ENCODE assay signal across 30 cellular contexts in the genomic region with DNA sequence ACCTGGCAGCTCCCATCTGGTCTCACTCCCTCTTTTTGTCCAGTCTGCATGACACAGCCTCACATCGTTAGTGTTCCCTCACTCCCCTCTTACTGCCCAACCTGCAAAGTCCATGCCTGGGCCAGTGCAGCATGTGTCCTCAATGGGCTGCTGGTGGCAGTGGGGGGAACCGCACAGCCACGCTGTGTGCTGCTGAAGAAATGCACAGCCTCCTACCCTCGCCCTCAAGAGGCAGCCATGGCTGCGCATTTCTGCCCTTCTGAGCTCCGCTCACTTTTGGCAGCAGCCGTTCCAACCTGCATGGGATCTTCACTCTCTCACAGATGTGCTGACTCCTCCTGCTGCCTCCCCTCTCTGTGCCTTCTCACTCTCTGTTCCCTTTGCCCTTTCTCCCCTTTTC.
DNase-seq lines count a peak whose midpoint lies in the region; ATAC-seq and TF ChIP-seq lines count a peak whose summit lies in the region.
"Had no signal": no experiment of that assay in that cellular context is flagged by ENCODE, and none has a peak within 500 bp of the region (broad histone marks: within the 10 kb centered on the region; RNA-seq: fewer than 3 reads in every experiment).

No MANE protein-coding gene starts in this region.

- H3K9me3 ChIP-seq in gastroesophageal sphincter (no peaks in the 10 kb centered on the region), gastrocnemius medialis (no peaks in the 10 kb centered on the region), vagina (no peaks in the 10 kb centered on the region)
- H3K9me3 ChIP-seq: BLaER1 treated with 17β-estradiol and CSF1 and Interleukin-3, amounts not matched to agents 10 nM and 100 nM; lower lobe of right lung; sigmoid colon; stomach; transverse colon had no signal

- ATAC-seq in stimulated activated naive CD8-positive, alpha-beta T cell treated with anti-CD3 and anti-CD28 coated beads, Interleukin-15, amount 100 ng/mL, for 72 hours: peak; percentile 29
- ATAC-seq in stimulated activated naive CD8-positive, alpha-beta T cell treated with anti-CD3 and anti-CD28 coated beads, Interleukin-15, Interleukin-2, amounts not matched to agents 100 U/mL and 50 U/mL, for 24 hours: no peak
- no peak for ATAC-seq in gastroesophageal sphincter
- no peak for ATAC-seq in gastrocnemius medialis
- no peak for ATAC-seq in HG02678 (IDR thresholded peaks at IDR 0.05; ENCODE audit: unreplicated experiment)
- no peak for ATAC-seq in HG02840 (IDR thresholded peaks at IDR 0.05; ENCODE audit: low FRiP score, unreplicated experiment)
- ATAC-seq: activated T-helper 17 cell treated with anti-CD3 and anti-CD28 coated beads, Interleukin-2, amount 50 U/mL, for 72 hours; lower lobe of right lung had no signal

- 98 to 100% methylated on average over 1 to 6 of the region's 7 CpGs for WGBS in gastroesophageal sphincter (ENCODE audit: low coverage in 1 of 2), 2 donors

- no peak for TF ChIP-seq EP300 in gastroesophageal sphincter (IDR thresholded peaks at IDR 0.05)

- no peak overlapping the region for H3K27ac Mint-ChIP-seq in stimulated activated naive CD8-positive, alpha-beta T cell treated with anti-CD3 and anti-CD28 coated beads, Interleukin-15, amount 100 ng/mL, for 72 hours
- H3K27ac Mint-ChIP-seq: activated CD4-positive, alpha-beta memory T cell treated with anti-CD3 and anti-CD28 coated beads for 36 hours; activated naive CD4-positive, alpha-beta T cell treated with anti-CD3 and anti-CD28 coated beads, Interleukin-2, amount 50 U/mL, for 24 hours; activated T-helper 17 cell treated with anti-CD3 and anti-CD28 coated beads, Interleukin-2, amount 50 U/mL, for 72 hours; dendritic cell treated with granulocyte-macrophage colony-stimulating factor and Interleukin-4, amounts not matched to agents 40 ng/mL and 50 ng/mL, for 4 days; T-helper 1 cell treated with Interleukin-12 subunit alpha and Interleukin-12 subunit beta and Interleukin-4 antibody, amounts not matched to agents 30 μg/mL and 1 μg/mL, for 36 hours had no signal

- H3K36me3 ChIP-seq in gastroesophageal sphincter (no peaks in the 10 kb centered on the region), gastrocnemius medialis (no peaks in the 10 kb centered on the region), vagina (no peaks in the 10 kb centered on the region)
- H3K36me3 ChIP-seq: BLaER1 treated with 17β-estradiol and CSF1 and Interleukin-3, amounts not matched to agents 10 nM and 100 nM; cardiac muscle cell; lower lobe of right lung; sigmoid colon; stomach had no signal

- intact Hi-C loops in gastrocnemius medialis (cut with DNase I; ENCODE audit: low total_unique reads): no loop called here
- intact Hi-C loops in vagina (cut with DNase I): no loop called here

- H3K9me3 Mint-ChIP-seq in stimulated activated naive CD8-positive, alpha-beta T cell treated with anti-CD3 and anti-CD28 coated beads, Interleukin-15, amount 100 ng/mL, for 72 hours: no peaks in the 10 kb centered on the region
- H3K9me3 Mint-ChIP-seq: activated CD4-positive, alpha-beta memory T cell treated with anti-CD3 and anti-CD28 coated beads for 36 hours; activated naive CD4-positive, alpha-beta T cell treated with anti-CD3 and anti-CD28 coated beads, Interleukin-2, amount 50 U/mL, for 24 hours; activated T-helper 17 cell treated with anti-CD3 and anti-CD28 coated beads, Interleukin-2, amount 50 U/mL, for 72 hours; dendritic cell treated with granulocyte-macrophage colony-stimulating factor and Interleukin-4, amounts not matched to agents 40 ng/mL and 50 ng/mL, for 4 days; neural crest cell; T-helper 1 cell treated with Interleukin-12 subunit alpha and Interleukin-12 subunit beta and Interleukin-4 antibody, amounts not matched to agents 30 μg/mL and 1 μg/mL, for 36 hours had no signal

- H3K4me1 ChIP-seq in gastroesophageal sphincter: peaks cover 2 to 67% (median 14%) of the 10 kb centered on the region in 3 donors
- peaks cover 61 to 76% of the 10 kb centered on the region in 2 donors for H3K4me1 ChIP-seq in gastrocnemius medialis
- H3K4me1 ChIP-seq in vagina: peaks cover 62% of the 10 kb centered on the region
- H3K4me1 ChIP-seq: BLaER1 treated with 17β-estradiol and CSF1 and Interleukin-3, amounts not matched to agents 10 nM and 100 nM had no signal

- H3K27me3 ChIP-seq in gastroesophageal sphincter: no peaks in the 10 kb centered on the region
- H3K27me3 ChIP-seq in gastrocnemius medialis: no peaks in the 10 kb centered on the region
- H3K27me3 ChIP-seq in vagina: no peaks in the 10 kb centered on the region
- H3K27me3 ChIP-seq: cardiac muscle cell, sigmoid colon, stomach, transverse colon had no signal

- peaks cover 35% of the 10 kb centered on the region for H3K27me3 Mint-ChIP-seq in stimulated activated naive CD8-positive, alpha-beta T cell treated with anti-CD3 and anti-CD28 coated beads, Interleukin-15, amount 100 ng/mL, for 72 hours
- H3K27me3 Mint-ChIP-seq: dendritic cell treated with granulocyte-macrophage colony-stimulating factor and Interleukin-4, amounts not matched to agents 40 ng/mL and 50 ng/mL, for 4 days had no signal

- H3K4me1 Mint-ChIP-seq in stimulated activated naive CD8-positive, alpha-beta T cell treated with anti-CD3 and anti-CD28 coated beads, Interleukin-15, amount 100 ng/mL, for 72 hours: no peaks in the 10 kb centered on the region
- H3K4me1 Mint-ChIP-seq: activated naive CD4-positive, alpha-beta T cell treated with anti-CD3 and anti-CD28 coated beads, Interleukin-2, amount 50 U/mL, for 24 hours; activated T-helper 17 cell treated with anti-CD3 and anti-CD28 coated beads, Interleukin-2, amount 50 U/mL, for 72 hours; neural crest cell had no signal

- no peak overlapping the region for H3K4me3 ChIP-seq in gastroesophageal sphincter
- no peak overlapping the region for H3K4me3 ChIP-seq in gastrocnemius medialis
- no peak overlapping the region for H3K4me3 ChIP-seq in vagina
- H3K4me3 ChIP-seq: BLaER1 treated with 17β-estradiol and CSF1 and Interleukin-3, amounts not matched to agents 10 nM and 100 nM; cardiac muscle cell; lower lobe of right lung; sigmoid colon; SK-N-MC; stomach; transverse colon had no signal

- H3K27ac ChIP-seq in gastroesophageal sphincter (peak overlapping the region in 3 of 4 donors; percentile 62 to 71 (median 69)), gastrocnemius medialis (peak overlapping the region; percentile 77 to 83 (median 82)), vagina (peak overlapping the region; percentile 86)
- H3K27ac ChIP-seq: BLaER1 treated with 17β-estradiol and CSF1 and Interleukin-3, amounts not matched to agents 10 nM and 100 nM; cardiac muscle cell; parathyroid adenoma; SK-N-MC had no signal

- no peak for TF ChIP-seq CTCF in gastroesophageal sphincter (IDR thresholded peaks at IDR 0.05)
- TF ChIP-seq CTCF in gastrocnemius medialis (IDR thresholded peaks at IDR 0.05 in 4 of 5, conservative IDR thresholded peaks at IDR 0.05 in 1 of 5): no peak
- TF ChIP-seq CTCF in vagina (IDR thresholded peaks at IDR 0.05): no peak

- no peak overlapping the region for H3K4me3 Mint-ChIP-seq in stimulated activated naive CD8-positive, alpha-beta T cell treated with anti-CD3 and anti-CD28 coated beads, Interleukin-15, amount 100 ng/mL, for 72 hours
- H3K4me3 Mint-ChIP-seq: activated CD4-positive, alpha-beta memory T cell treated with anti-CD3 and anti-CD28 coated beads for 36 hours; activated naive CD4-positive, alpha-beta T cell treated with anti-CD3 and anti-CD28 coated beads, Interleukin-2, amount 50 U/mL, for 24 hours; activated T-helper 17 cell treated with anti-CD3 and anti-CD28 coated beads, Interleukin-2, amount 50 U/mL, for 72 hours; dendritic cell treated with granulocyte-macrophage colony-stimulating factor and Interleukin-4, amounts not matched to agents 40 ng/mL and 50 ng/mL, for 4 days; neural crest cell; T-helper 1 cell treated with Interleukin-12 subunit alpha and Interleukin-12 subunit beta and Interleukin-4 antibody, amounts not matched to agents 30 μg/mL and 1 μg/mL, for 36 hours had no signal

- in situ Hi-C loops in gastrocnemius medialis (cut with MboI; ENCODE audit: low sequenced_read_pairs in 4 of 4): no loop called here

- TF ChIP-seq POLR2A in gastroesophageal sphincter (IDR thresholded peaks at IDR 0.05) (no peak), gastrocnemius medialis (IDR thresholded peaks at IDR 0.05) (no peak), vagina (IDR thresholded peaks at IDR 0.05) (no peak)

- DNase-seq in stimulated activated naive CD8-positive, alpha-beta T cell treated with anti-CD3 and anti-CD28 coated beads, Interleukin-15, amount 100 ng/mL, for 72 hours: no peak
- DNase-seq in stimulated activated naive CD8-positive, alpha-beta T cell treated with anti-CD3 and anti-CD28 coated beads, Interleukin-15, Interleukin-2, amounts not matched to agents 100 U/mL and 50 U/mL, for 24 hours: no peak
- DNase-seq in gastrocnemius medialis (no peak), vagina (ENCODE audit: extremely low spot score in 2 of 2) (no peak), HuH-7 (ENCODE audit: low spot score) (no peak)
- DNase-seq: activated CD4-positive, alpha-beta memory T cell treated with anti-CD3 and anti-CD28 coated beads for 36 hours; activated CD4-positive, CD25-positive, alpha-beta regulatory T cell treated with anti-CD3 and anti-CD28 coated beads, Interleukin-2, amount 50 U/mL, for 72 hours; anterior cingulate cortex; COR-L47; GDM1; islet precursor cell; lower lobe of right lung; MM.1S; NCI-H2081; NCI-H345; sigmoid colon; stomach; transverse colon had no signal
